Comparison of ENCODE assay signal across 19 cellular contexts in the genomic region with DNA sequence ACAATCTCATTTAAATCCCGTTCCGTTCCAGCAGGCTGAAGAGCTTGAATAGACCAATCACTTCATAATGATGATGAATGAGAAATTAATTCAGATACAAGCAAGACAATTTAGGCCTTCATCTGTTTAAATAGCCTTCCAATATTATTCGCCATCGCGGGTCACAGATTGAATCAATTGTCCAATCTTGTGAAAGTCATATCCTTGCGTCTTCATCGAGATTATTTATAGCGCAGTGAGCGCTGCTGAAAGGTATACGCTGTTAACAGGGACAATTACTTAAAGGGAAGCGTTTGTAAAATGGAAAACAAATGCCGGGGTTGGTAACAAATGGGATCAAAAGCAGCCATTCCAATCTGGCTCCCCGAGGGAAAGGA. TPM values are rescaled to one million over a fixed set of nuclear protein-coding genes. Genes with fewer than 3 reads are reported as not detected.
DNase-seq lines count a peak whose midpoint lies in the region; ATAC-seq, FAIRE-seq and TF ChIP-seq lines count a peak whose summit lies in the region.
"Had no signal": no experiment of that assay in that cellular context is flagged by ENCODE, and none has a peak within 500 bp of the region (broad histone marks: within the 10 kb centered on the region; RNA-seq: fewer than 3 reads in every experiment).

No MANE protein-coding gene starts in this region.

- no peaks in the 10 kb centered on the region for H3K9me3 Mint-ChIP-seq in activated naive CD8-positive, alpha-beta T cell (ENCODE audit: low read depth)
- peaks cover 1% of the 10 kb centered on the region for H3K9me3 Mint-ChIP-seq in activated naive CD8-positive, alpha-beta T cell treated with anti-CD3 and anti-CD28 coated beads for 36 hours
- peaks cover 16% of the 10 kb centered on the region for H3K9me3 Mint-ChIP-seq in astrocyte (ENCODE audit: unreplicated experiment)
- H3K9me3 Mint-ChIP-seq: stimulated activated naive CD8-positive, alpha-beta T cell treated with anti-CD3 and anti-CD28 coated beads, Interleukin-15, Interleukin-2, amounts not matched to agents 100 ng/mL and 50 ng/mL, for 24 hours had no signal

- H3K4me1 Mint-ChIP-seq in activated naive CD8-positive, alpha-beta T cell (ENCODE audit: low read depth), result peaks cover 29% of the 10 kb centered on the region
- H3K4me1 Mint-ChIP-seq in activated naive CD8-positive, alpha-beta T cell treated with anti-CD3 and anti-CD28 coated beads for 36 hours, result peaks cover 17% of the 10 kb centered on the region
- H3K4me1 Mint-ChIP-seq in astrocyte (ENCODE audit: low read depth, unreplicated experiment), result no peaks in the 10 kb centered on the region

- no peaks in the 10 kb centered on the region for H3K36me3 ChIP-seq in astrocyte (ENCODE audit: insufficient read depth, low read length)
- H3K36me3 ChIP-seq in mesendoderm (ENCODE audit: control insufficient read depth, insufficient read depth, low read length), result no peaks in the 10 kb centered on the region
- no peaks in the 10 kb centered on the region for H3K36me3 ChIP-seq in thoracic aorta
- H3K36me3 ChIP-seq: brain microvascular endothelial cell, esophagus squamous epithelium had no signal

- ATAC-seq in thoracic aorta (ENCODE audit: insufficient number of reproducible peaks, low FRiP score, low read depth), result no peak
- ATAC-seq in HG02981 (IDR thresholded peaks at IDR 0.05; ENCODE audit: unreplicated experiment), result no peak

- WGBS in mesendoderm (ENCODE audit: extremely low coverage, insufficient coverage, low lambda C conversion rate), result no CpG with 5 or more reads among the region's 13 CpGs

- H3K4me1 ChIP-seq in astrocyte (ENCODE audit: insufficient read depth, low read length) (no peaks in the 10 kb centered on the region), mesendoderm (ENCODE audit: control insufficient read depth, low read depth, low read length) (peaks cover 13% of the 10 kb centered on the region), thoracic aorta (ENCODE audit: control insufficient read depth in 1 of 2, low read depth in 2 of 2) (peaks cover 2 to 14% of the 10 kb centered on the region in 2 donors)

- H3K27me3 Mint-ChIP-seq in activated naive CD8-positive, alpha-beta T cell, result peaks cover 61% of the 10 kb centered on the region
- H3K27me3 Mint-ChIP-seq in activated naive CD8-positive, alpha-beta T cell treated with anti-CD3 and anti-CD28 coated beads for 36 hours, result peaks cover 87% of the 10 kb centered on the region
- H3K27me3 Mint-ChIP-seq in astrocyte (ENCODE audit: low read depth, unreplicated experiment), result peaks cover 87% of the 10 kb centered on the region

- H3K79me1 ChIP-seq in mesendoderm (ENCODE audit: low read length), result no peaks in the 10 kb centered on the region

- H4K5ac ChIP-seq in mesendoderm (ENCODE audit: low read length), result no peak overlapping the region

- no peak overlapping the region for H4K8ac ChIP-seq in mesendoderm (ENCODE audit: low read depth, low read length)

- no peak overlapping the region for H3K27ac Mint-ChIP-seq in activated naive CD8-positive, alpha-beta T cell
- no peak overlapping the region for H3K27ac Mint-ChIP-seq in activated naive CD8-positive, alpha-beta T cell treated with anti-CD3 and anti-CD28 coated beads for 36 hours
- H3K27ac Mint-ChIP-seq in astrocyte (ENCODE audit: unreplicated experiment), result peak overlapping the region; percentile 66
- H3K27ac Mint-ChIP-seq: stimulated activated naive CD8-positive, alpha-beta T cell treated with anti-CD3 and anti-CD28 coated beads, Interleukin-15, Interleukin-2, amounts not matched to agents 100 ng/mL and 50 ng/mL, for 24 hours had no signal

- H2BK15ac ChIP-seq in mesendoderm (replicated peaks; ENCODE audit: low read depth), result peak overlapping the region; percentile 15

- H3K79me2 ChIP-seq in astrocyte (ENCODE audit: insufficient read depth, low read length) (no peaks in the 10 kb centered on the region), mesendoderm (ENCODE audit: control insufficient read depth, insufficient read depth, low read length) (no peaks in the 10 kb centered on the region)

- H3K18ac ChIP-seq in mesendoderm (ENCODE audit: low read length), result peak overlapping the region; percentile 5

- no peak overlapping the region for H3K9ac ChIP-seq in astrocyte (ENCODE audit: low read length)
- H3K9ac ChIP-seq in mesendoderm (ENCODE audit: low read length), result peak overlapping the region; percentile 69

- H3K27me3 ChIP-seq in astrocyte (ENCODE audit: insufficient read depth, low read length) (peaks cover 88% of the 10 kb centered on the region), mesendoderm (ENCODE audit: insufficient read depth, low read length, poor library complexity) (peaks cover 23% of the 10 kb centered on the region), thoracic aorta (replicated peaks; ENCODE audit: insufficient read depth) (peaks cover 20% of the 10 kb centered on the region)

- no peak overlapping the region for H3K4ac ChIP-seq in mesendoderm (ENCODE audit: low read depth, low read length)

- TF ChIP-seq CTCF in astrocyte (IDR thresholded peaks at IDR 0.05; ENCODE audit: insufficient read depth, low read depth, low read length) (no peak), thoracic aorta (IDR thresholded peaks at IDR 0.05) (no peak)

- H3K36me3 Mint-ChIP-seq in activated naive CD8-positive, alpha-beta T cell, result no peaks in the 10 kb centered on the region
- H3K36me3 Mint-ChIP-seq in activated naive CD8-positive, alpha-beta T cell treated with anti-CD3 and anti-CD28 coated beads for 36 hours, result no peaks in the 10 kb centered on the region
- H3K36me3 Mint-ChIP-seq in astrocyte (ENCODE audit: low read depth, unreplicated experiment), result peaks cover 2% of the 10 kb centered on the region

- no peak overlapping the region for H3K23ac ChIP-seq in mesendoderm (ENCODE audit: low read length)

- no peak overlapping the region for H2BK5ac ChIP-seq in mesendoderm (ENCODE audit: low read length)

- FAIRE-seq in astrocyte (lab: Jason Lieb, UNC), result no peak
- FAIRE-seq: urothelium cell line had no signal

- no peak for DNase-seq in activated naive CD8-positive, alpha-beta T cell treated with anti-CD3 and anti-CD28 coated beads for 36 hours
- DNase-seq in astrocyte (ENCODE audit: low read depth) (no peak), mesendoderm (peak; percentile 36), thoracic aorta (ENCODE audit: low spot score) (no peak), NCI-H446 (lab: John Stamatoyannopoulos, UW) (no peak), iPS-NIHi7 (ENCODE audit: extremely low spot score) (no peak)
- DNase-seq: activated gamma-delta T cell; brain microvascular endothelial cell; COR-L47; esophagus squamous epithelium; left colon; NK-92 treated with Interleukin-12 subunit alpha and Interleukin-12 subunit beta, amount 100 ng/mL, for 24 hours had no signal

- H2BK120ac ChIP-seq in mesendoderm (ENCODE audit: low read depth, low read length), result peak overlapping the region; percentile 1

- peaks cover 8% of the 10 kb centered on the region for H3K9me3 ChIP-seq in astrocyte (ENCODE audit: insufficient read depth, low read depth, low read length)
- H3K9me3 ChIP-seq in thoracic aorta, result no peaks in the 10 kb centered on the region
- H3K9me3 ChIP-seq: esophagus squamous epithelium had no signal

- H2AFZ ChIP-seq in astrocyte (ENCODE audit: low read depth, low read length), result peak overlapping the region; percentile 26

- no peak overlapping the region for H2AK5ac ChIP-seq in mesendoderm (ENCODE audit: low read length)

- H3K27ac ChIP-seq in astrocyte (ENCODE audit: low read depth, low read length), result no peak overlapping the region
- no peak overlapping the region for H3K27ac ChIP-seq in mesendoderm (ENCODE audit: low read depth, low read length)
- H3K27ac ChIP-seq in thoracic aorta, result no peak overlapping the region
- H3K27ac ChIP-seq: brain microvascular endothelial cell, esophagus squamous epithelium, RWPE1 had no signal

- peaks cover 10% of the 10 kb centered on the region for H4K20me1 ChIP-seq in astrocyte (ENCODE audit: insufficient read depth, low read length)

- no peak overlapping the region for H3K4me3 ChIP-seq in astrocyte (ENCODE audit: insufficient read depth, low read depth, low read length)
- no peak overlapping the region for H3K4me3 ChIP-seq in mesendoderm (ENCODE audit: low read length)
- H3K4me3 ChIP-seq in thoracic aorta, result peak overlapping the region; percentile 48

- H3K4me2 ChIP-seq in astrocyte (ENCODE audit: low read length), result peak overlapping the region; percentile 26
- peak overlapping the region; percentile 47 for H3K4me2 ChIP-seq in mesendoderm (ENCODE audit: low read length)

- peak overlapping the region; percentile 52 for H3K4me3 Mint-ChIP-seq in activated naive CD8-positive, alpha-beta T cell
- H3K4me3 Mint-ChIP-seq in activated naive CD8-positive, alpha-beta T cell treated with anti-CD3 and anti-CD28 coated beads for 36 hours, result no peak overlapping the region
- no peak overlapping the region for H3K4me3 Mint-ChIP-seq in astrocyte (ENCODE audit: unreplicated experiment)
- H3K4me3 Mint-ChIP-seq: stimulated activated naive CD8-positive, alpha-beta T cell treated with anti-CD3 and anti-CD28 coated beads, Interleukin-15, Interleukin-2, amounts not matched to agents 100 ng/mL and 50 ng/mL, for 24 hours had no signal

- peak overlapping the region; percentile 87 for H3K56ac ChIP-seq in mesendoderm (ENCODE audit: low read length)

RNA-seq across cellular contexts. Expression of a gene that starts 8.5 kb away (rescaled TPM):
- not detected for total RNA-seq in activated naive CD8-positive, alpha-beta T cell treated with anti-CD3 and anti-CD28 coated beads for 36 hours
- not detected in 2 replicates for total RNA-seq in astrocyte
- polyA plus RNA-seq in mesendoderm (2013, experiment 1 of 2), result 32.8 TPM
- polyA plus RNA-seq in mesendoderm (2013, experiment 2 of 2), result 29.6 TPM
- not detected for total RNA-seq in thoracic aorta
- total RNA-seq: dermis microvascular lymphatic vessel endothelial cell, esophagus squamous epithelium, LHCN-M2 had no signal

RNA-seq across cellular contexts. Expression of a gene that starts 51.2 kb away (rescaled TPM):
- not detected for total RNA-seq in activated naive CD8-positive, alpha-beta T cell treated with anti-CD3 and anti-CD28 coated beads for 36 hours
- not detected in 2 replicates for total RNA-seq in astrocyte
- polyA plus RNA-seq in mesendoderm (2013, experiment 1 of 2), result 0.04 TPM
- 0.06 TPM for polyA plus RNA-seq in mesendoderm (2013, experiment 2 of 2)
- under 1 TPM in 1 of 2 donors, not detected in 1; 0.14 TPM for total RNA-seq in thoracic aorta
- total RNA-seq: dermis microvascular lymphatic vessel endothelial cell, esophagus squamous epithelium had no signal
